Comparison of ENCODE assay signal across 1 cellular context in genomic region chr4:38765391-38765790, GRCh38.
TF ChIP-seq lines count a peak whose summit lies in the region.

No MANE protein-coding gene starts in this region.

TF ChIP-seq in SK-N-SH, 30 proteins besides CTCF, POLR2A, EP300 and RAD21 (continued from another document):
- TF ChIP-seq REST (IDR thresholded peaks at IDR 0.05; ENCODE audit: low read depth, low read length) (no peak), MXI1 (IDR thresholded peaks at IDR 0.05; ENCODE audit: low read depth, low read length) (no peak), RCOR1 (IDR thresholded peaks at IDR 0.05; ENCODE audit: low read length) (no peak), USF2 (IDR thresholded peaks at IDR 0.05; ENCODE audit: borderline replicate concordance, low read depth, low read length) (no peak), RXRA (IDR thresholded peaks at IDR 0.05; ENCODE audit: borderline replicate concordance, low read depth) (no peak), NFIC (IDR thresholded peaks at IDR 0.05; ENCODE audit: borderline replicate concordance) (no peak), PBX3 (IDR thresholded peaks at IDR 0.05) (no peak), JUND (IDR thresholded peaks at IDR 0.05) (no peak), NRF1 (IDR thresholded peaks at IDR 0.05; ENCODE audit: low read depth, low read length) (no peak), CHD2 (IDR thresholded peaks at IDR 0.05; ENCODE audit: low read length, partially characterized antibody) (no peak), SMC3 (IDR thresholded peaks at IDR 0.05; ENCODE audit: low read depth, low read length) (no peak), ELF1 (IDR thresholded peaks at IDR 0.05) (no peak), ZBTB33 (IDR thresholded peaks at IDR 0.05; ENCODE audit: borderline replicate concordance, low read depth) (no peak)
